Comparison of ENCODE assay signal across 12 cellular contexts in the genomic region with DNA sequence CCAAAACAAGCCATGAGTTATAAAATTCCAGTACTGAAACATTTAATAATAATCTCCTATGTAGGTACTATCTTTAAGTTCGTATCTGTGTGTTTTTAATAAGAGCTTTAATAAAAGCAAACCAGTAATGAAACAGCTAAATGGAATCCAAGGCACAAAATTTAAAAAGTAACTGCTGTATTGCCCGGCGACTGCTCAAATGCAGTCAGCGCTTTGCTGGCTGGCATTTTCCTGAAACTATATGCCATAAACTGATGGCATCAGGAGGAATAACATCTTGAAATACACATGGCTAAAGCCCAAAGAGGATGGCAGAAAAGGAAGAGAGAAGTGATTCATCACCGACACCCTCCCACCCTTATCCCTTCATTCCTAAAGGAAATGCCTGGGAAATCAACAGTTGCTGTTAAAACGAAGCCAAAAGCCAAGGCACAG.
DNase-seq lines count a peak whose midpoint lies in the region; ATAC-seq and TF ChIP-seq lines count a peak whose summit lies in the region.
"Had no signal": no experiment of that assay in that cellular context is flagged by ENCODE, and none has a peak within 500 bp of the region (broad histone marks: within the 10 kb centered on the region; RNA-seq: fewer than 3 reads in every experiment).

No MANE protein-coding gene starts in this region.

- H3K27me3 ChIP-seq in lung (ENCODE audit: control insufficient read depth, insufficient read depth) = no peaks in the 10 kb centered on the region
- H3K27me3 ChIP-seq in transverse colon = no peaks in the 10 kb centered on the region
- peaks cover 0 to 9% (median 0%) of the 10 kb centered on the region in 45 donors for H3K27me3 ChIP-seq in dorsolateral prefrontal cortex

- H3K4me3 ChIP-seq in lung (no peak overlapping the region), transverse colon (no peak overlapping the region), dorsolateral prefrontal cortex (peak overlapping the region in 1 of 59 donors; percentile 9)
- H3K4me3 ChIP-seq: A549 had no signal

- WGBS in lung, 2 donors = 22 to 37% methylated on average over 6 of the region's 6 CpGs
- 65 to 68% methylated on average over 6 of the region's 6 CpGs for WGBS in transverse colon (ENCODE audit: low coverage in 1 of 2), 2 donors

- no peaks in the 10 kb centered on the region for H3K27me3 Mint-ChIP-seq in activated naive CD8-positive, alpha-beta T cell treated with anti-CD3 and anti-CD28 coated beads, Interleukin-2, amount 10 ng/mL, durations not matched to agents 7 days and 5 days
- H3K27me3 Mint-ChIP-seq in activated naive CD8-positive, alpha-beta T cell treated with anti-CD3 and anti-CD28 coated beads for 36 hours = no peaks in the 10 kb centered on the region
- H3K27me3 Mint-ChIP-seq in brain = no peaks in the 10 kb centered on the region

- in situ Hi-C loops in transverse colon (cut with MboI; ENCODE audit: low pct_ligation_motif_present in 1 of 4, low pct_unique_long_range_greater_than_20kb in 1 of 4, low sequenced_read_pairs in 3 of 4) = no loop called here

- no peak overlapping the region for H3K4me3 Mint-ChIP-seq in activated naive CD8-positive, alpha-beta T cell treated with anti-CD3 and anti-CD28 coated beads, Interleukin-2, amount 10 ng/mL, durations not matched to agents 7 days and 5 days
- no peak overlapping the region for H3K4me3 Mint-ChIP-seq in activated naive CD8-positive, alpha-beta T cell treated with anti-CD3 and anti-CD28 coated beads for 36 hours
- H3K4me3 Mint-ChIP-seq in brain = peak overlapping the region in 2 of 5 experiments; percentile 40 to 65

- no peak for TF ChIP-seq POLR2A in transverse colon (IDR thresholded peaks at IDR 0.05)

- H3K27ac ChIP-seq in lung (ENCODE audit: low read depth in 1 of 2, low read length in 1 of 2) = peak overlapping the region; percentile 9 to 61
- peak overlapping the region in 3 of 4 donors; percentile 10 to 25 (median 15) for H3K27ac ChIP-seq in transverse colon
- peak overlapping the region in 22 of 59 donors; percentile 1 to 73 (median 31) for H3K27ac ChIP-seq in dorsolateral prefrontal cortex
- H3K27ac ChIP-seq: A549, neutrophil had no signal

- H3K36me3 ChIP-seq in lung (ENCODE audit: control insufficient read depth in 2 of 2, insufficient read depth in 2 of 2, low read length in 2 of 2) (no peaks in the 10 kb centered on the region), transverse colon (no peaks in the 10 kb centered on the region)
- H3K36me3 ChIP-seq: neutrophil had no signal

- no peak for TF ChIP-seq EP300 in transverse colon (IDR thresholded peaks at IDR 0.05; ENCODE audit: low read depth)

- peaks cover 2% of the 10 kb centered on the region for H3K36me3 Mint-ChIP-seq in activated naive CD8-positive, alpha-beta T cell treated with anti-CD3 and anti-CD28 coated beads, Interleukin-2, amount 10 ng/mL, durations not matched to agents 7 days and 5 days
- peaks cover 4% of the 10 kb centered on the region for H3K36me3 Mint-ChIP-seq in activated naive CD8-positive, alpha-beta T cell treated with anti-CD3 and anti-CD28 coated beads for 36 hours
- no peaks in the 10 kb centered on the region for H3K36me3 Mint-ChIP-seq in brain

- intact Hi-C loops in transverse colon (cut with DNase I; ENCODE audit: low total_unique reads) (no loop called here), dorsolateral prefrontal cortex (cut with DNase I) (no loop called here)

- H3K9me3 ChIP-seq in lung (ENCODE audit: control insufficient read depth in 2 of 2, insufficient read depth in 1 of 2, low read length in 1 of 2) = no peaks in the 10 kb centered on the region
- no peaks in the 10 kb centered on the region for H3K9me3 ChIP-seq in transverse colon
- H3K9me3 ChIP-seq: A549, neutrophil had no signal

- H3K4me1 Mint-ChIP-seq in activated naive CD8-positive, alpha-beta T cell treated with anti-CD3 and anti-CD28 coated beads, Interleukin-2, amount 10 ng/mL, durations not matched to agents 7 days and 5 days = peaks cover 12% of the 10 kb centered on the region
- peaks cover 21% of the 10 kb centered on the region for H3K4me1 Mint-ChIP-seq in activated naive CD8-positive, alpha-beta T cell treated with anti-CD3 and anti-CD28 coated beads for 36 hours
- peaks cover 52% of the 10 kb centered on the region for H3K4me1 Mint-ChIP-seq in brain

- H3K4me1 ChIP-seq in lung (ENCODE audit: control insufficient read depth in 2 of 2, insufficient read depth in 2 of 2, low read length in 2 of 2) = peaks cover 5% of the 10 kb centered on the region in 2 donors
- peaks cover 0 to 8% (median 0%) of the 10 kb centered on the region in 4 donors for H3K4me1 ChIP-seq in transverse colon
- H3K4me1 ChIP-seq: A549 had no signal

- H3K9me3 Mint-ChIP-seq in activated naive CD8-positive, alpha-beta T cell treated with anti-CD3 and anti-CD28 coated beads, Interleukin-2, amount 10 ng/mL, durations not matched to agents 7 days and 5 days = peaks cover 2% of the 10 kb centered on the region
- peaks cover 4% of the 10 kb centered on the region for H3K9me3 Mint-ChIP-seq in activated naive CD8-positive, alpha-beta T cell treated with anti-CD3 and anti-CD28 coated beads for 36 hours
- H3K9me3 Mint-ChIP-seq in brain = peaks cover 2 to 14% (median 3%) of the 10 kb centered on the region in 5 experiments

- DNase-seq in activated naive CD8-positive, alpha-beta T cell treated with anti-CD3 and anti-CD28 coated beads, Interleukin-2, amount 10 ng/mL, durations not matched to agents 7 days and 5 days = no peak
- DNase-seq in activated naive CD8-positive, alpha-beta T cell treated with anti-CD3 and anti-CD28 coated beads for 36 hours = no peak
- DNase-seq in lung (ENCODE audit: low spot score) (no peak), transverse colon (no peak), dorsolateral prefrontal cortex (no peak), NCI-H2029 (lab: John Stamatoyannopoulos, UW) (no peak)
- DNase-seq: activated gamma-delta T cell, NCI-H510A treated with DMSO at 0.1 percent for 48 hours had no signal

- ATAC-seq in activated naive CD8-positive, alpha-beta T cell treated with anti-CD3 and anti-CD28 coated beads, Interleukin-2, amount 10 ng/mL, durations not matched to agents 7 days and 5 days (ENCODE audit: low read depth) = no peak
- ATAC-seq in lung (ENCODE audit: insufficient read depth, low FRiP score) = no peak
- ATAC-seq in HG03378 (IDR thresholded peaks at IDR 0.05; ENCODE audit: unreplicated experiment) = no peak
- ATAC-seq: A549 had no signal

- POLR2A ChIA-PET in activated naive CD8-positive, alpha-beta T cell treated with anti-CD3 and anti-CD28 coated beads, Interleukin-2, amount 10 ng/mL, durations not matched to agents 7 days and 5 days (lab: Charles Lee) = interaction anchor here (1.7 kb wide), 1 partner anchor 233 kb away, joined by 8 read pairs; no protein-coding TSS in a partner anchor

- TF ChIP-seq CTCF in brain (conservative IDR thresholded peaks at IDR 0.05) (no peak), lung (IDR thresholded peaks at IDR 0.05; ENCODE audit: control extremely low read depth, extremely low read depth) (no peak), transverse colon (IDR thresholded peaks at IDR 0.05) (no peak), dorsolateral prefrontal cortex (IDR thresholded peaks at IDR 0.05 in 54 of 56, conservative IDR thresholded peaks at IDR 0.05 in 2 of 56; ENCODE audit: low read depth in 1 of 56, partially characterized antibody in 56 of 56) (no peak)

- peak overlapping the region; percentile 72 for H3K27ac Mint-ChIP-seq in activated naive CD8-positive, alpha-beta T cell treated with anti-CD3 and anti-CD28 coated beads, Interleukin-2, amount 10 ng/mL, durations not matched to agents 7 days and 5 days
- H3K27ac Mint-ChIP-seq in activated naive CD8-positive, alpha-beta T cell treated with anti-CD3 and anti-CD28 coated beads for 36 hours = no peak overlapping the region
- H3K27ac Mint-ChIP-seq in brain = peak overlapping the region in 4 of 5 experiments; percentile 32 to 90 (median 82)
